ENCODE assay signal across 8 cellular contexts in genomic region chr7:139360210-139360947, GRCh38. TPM values are rescaled to one million over a fixed set of nuclear protein-coding genes. Genes with fewer than 3 reads are reported as not detected.
A peak's percentile ranks its signal among the peaks of the same experiment; 100 is the strongest.
DNase-seq lines count a peak whose midpoint lies in the region; ATAC-seq, FAIRE-seq and TF ChIP-seq lines count a peak whose summit lies in the region.

No MANE protein-coding gene starts in this region.

- TF ChIP-seq POLR2A in HepG2 (IDR thresholded peaks at IDR 0.05; ENCODE audit: insufficient read depth in 1 of 2, low read depth in 2 of 2, low read length in 2 of 2): peak in 1 of 2 experiments; percentile 51; a peak in 2 of 4 replicates

- DNase-seq in CD1c-positive myeloid dendritic cell (ENCODE audit: extremely low spot score): peak; percentile 96
- peak; percentile 98 for DNase-seq in NCI-H748 (lab: John Stamatoyannopoulos, UW; ENCODE audit: unreplicated experiment)
- DNase-seq in activated CD4-positive, alpha-beta T cell treated with anti-CD3 and anti-CD28 coated beads, Interleukin-2, amount 50 U/mL, for 4 hours: peak; percentile 98 to 99
- peak; percentile 92 for DNase-seq in HepG2 (ENCODE audit: low spot score)
- peak; percentile 97 for DNase-seq in stimulated activated CD4-positive, alpha-beta T cell treated with anti-CD3 and anti-CD28 coated beads, Interleukin-2, amount 100 ng/mL, for 4 hours (ENCODE audit: low read depth)

- TF ChIP-seq EP300 in HepG2 (IDR thresholded peaks at IDR 0.05; ENCODE audit: low read depth in 2 of 2, low read length in 2 of 2) (0 out of 4 replicates have a peak, but pooled peaks of 1 of the 2 experiments have one; percentile 2), HepG2 (CRISPR knock-in tag; IDR thresholded peaks at IDR 0.05; ENCODE audit: borderline replicate concordance) (no peak)

- no peak for TF ChIP-seq RAD21 in HepG2 (CRISPR knock-in tag; IDR thresholded peaks at IDR 0.05)

- H3K9me3 Mint-ChIP-seq in dendritic cell treated with granulocyte-macrophage colony-stimulating factor and Interleukin-4, amounts not matched to agents 40 ng/mL and 50 ng/mL, for 4 days: no peaks in the 10 kb centered on the region

- peaks cover 44% of the 10 kb centered on the region for H3K36me3 Mint-ChIP-seq in dendritic cell treated with granulocyte-macrophage colony-stimulating factor and Interleukin-4, amounts not matched to agents 40 ng/mL and 50 ng/mL, for 4 days (ENCODE audit: low read depth)

- ATAC-seq in GM19395 (IDR thresholded peaks at IDR 0.05; ENCODE audit: unreplicated experiment) (peak; percentile 72), HG03521 (IDR thresholded peaks at IDR 0.05; ENCODE audit: unreplicated experiment) (peak; percentile 65), HepG2 (peak; percentile 89)

- no peak for TF ChIP-seq CTCF in HepG2 (CRISPR knock-in tag; IDR thresholded peaks at IDR 0.05)

- no peak overlapping the region for H2AFZ ChIP-seq in HepG2 (ENCODE audit: low read length)

- H3K36me3 ChIP-seq in HepG2 (replicated peaks in 1 of 2; ENCODE audit: control insufficient read depth in 1 of 2, insufficient read depth in 2 of 2, low read length in 2 of 2): peaks cover 3 to 8% of the 10 kb centered on the region in 2 experiments; a peak in 3 of 5 replicates

- H3K27ac Mint-ChIP-seq in dendritic cell treated with granulocyte-macrophage colony-stimulating factor and Interleukin-4, amounts not matched to agents 40 ng/mL and 50 ng/mL, for 4 days: peak overlapping the region; percentile 98

- BruUV-seq in HepG2 (replicated peaks; lab: Mats Ljungman, UMichigan): no TSS peak

- H3K4me2 ChIP-seq in HepG2 (ENCODE audit: low read depth, low read length): peak overlapping the region; percentile 90

- in situ Hi-C loops in HepG2 (cut with HindIII; ENCODE audit: extremely low pct_ligation_motif_present, low pct_unique_long_range_greater_than_20kb): no loop called here

- no peaks in the 10 kb centered on the region for H3K9me3 ChIP-seq in HepG2 (ENCODE audit: low read length)

- H3K27ac ChIP-seq in HepG2 (ENCODE audit: extremely low read length, insufficient read depth, low read length): peak overlapping the region; percentile 99

- H3K27me3 Mint-ChIP-seq in dendritic cell treated with granulocyte-macrophage colony-stimulating factor and Interleukin-4, amounts not matched to agents 40 ng/mL and 50 ng/mL, for 4 days: no peaks in the 10 kb centered on the region

- H3K4me3 ChIP-seq in HepG2 (replicated peaks in 1 of 3; ENCODE audit: insufficient read depth in 1 of 3, low read depth in 2 of 3, low read length in 3 of 3): peak overlapping the region; percentile 70 to 97 (median 89)

- intact Hi-C loops in dendritic cell treated with granulocyte-macrophage colony-stimulating factor and Interleukin-4, amounts not matched to agents 40 ng/mL and 50 ng/mL, for 4 days (cut with micrococcal nuclease): no loop called here
- intact Hi-C loops in HepG2 (cut with micrococcal nuclease; ENCODE audit: unreplicated experiment): no loop called here

- H3K27me3 ChIP-seq in HepG2 (ENCODE audit: control insufficient read depth in 1 of 2, insufficient read depth in 2 of 2, low read length in 2 of 2): no peaks in the 10 kb centered on the region

- POLR2A ChIA-PET in HepG2 (lab: Yijun Ruan, JAX): interaction anchor here (0.7 to 2.3 kb wide), 13 partner anchors 10 to 227 kb away, joined by 3 to 30 read pairs (median 5); partner anchors contain the start of genes FMC1 and UBN2

- H3K9ac ChIP-seq in HepG2 (ENCODE audit: insufficient read depth, low read depth, low read length): peak overlapping the region; percentile 98

- no peak for FAIRE-seq in HepG2 (lab: Jason Lieb, UNC)

- H3K4me3 Mint-ChIP-seq in dendritic cell treated with granulocyte-macrophage colony-stimulating factor and Interleukin-4, amounts not matched to agents 40 ng/mL and 50 ng/mL, for 4 days: peak overlapping the region; percentile 86

- CTCF ChIA-PET in HepG2 (lab: Yijun Ruan, JAX; ENCODE audit: low intra/inter-chr PET ratio, low total read pairs): no interaction called here

- H3K4me1 ChIP-seq in HepG2 (ENCODE audit: insufficient read depth, low read length): peaks cover 35% of the 10 kb centered on the region

- WGBS in HepG2 (ENCODE audit: low lambda C conversion rate): 6% methylated on average over 24 of the region's 47 CpGs

- H4K20me1 ChIP-seq in HepG2 (ENCODE audit: insufficient read depth, low read length): peaks cover 17% of the 10 kb centered on the region; the same call in 1 of the 2 replicates

- H3K79me2 ChIP-seq in HepG2 (ENCODE audit: insufficient read depth, low read length): peaks cover 52% of the 10 kb centered on the region

- peaks cover 19% of the 10 kb centered on the region for H3K4me1 Mint-ChIP-seq in dendritic cell treated with granulocyte-macrophage colony-stimulating factor and Interleukin-4, amounts not matched to agents 40 ng/mL and 50 ng/mL, for 4 days (ENCODE audit: low read depth)

TF ChIP-seq in HepG2, 621 proteins besides CTCF, POLR2A, EP300 and RAD21 (continues in another document):
- no peak; the same call in 1 of the 2 replicates for TF ChIP-seq ZNF749 (CRISPR knock-in tag; IDR thresholded peaks at IDR 0.05; ENCODE audit: borderline replicate concordance)
- no peak for TF ChIP-seq MXD1 (CRISPR knock-in tag; IDR thresholded peaks at IDR 0.05)
- TF ChIP-seq JDP2 (CRISPR knock-in tag; IDR thresholded peaks at IDR 0.05; ENCODE audit: borderline replicate concordance): no peak
- no peak for TF ChIP-seq ZNF720 (CRISPR knock-in tag; IDR thresholded peaks at IDR 0.05)
- TF ChIP-seq TAF15 (IDR thresholded peaks at IDR 0.05; ENCODE audit: low read depth, low read length, poor library complexity, severe bottlenecking): no peak
- TF ChIP-seq ZBTB1 (CRISPR knock-in tag; IDR thresholded peaks at IDR 0.05; ENCODE audit: borderline replicate concordance): no peak

RNA-seq across cellular contexts. Expression of gene LUC7L2, which starts 0.7 kb away (rescaled TPM):
- total RNA-seq in HepG2 (2016; rRNA removed; fragmentation: Illumina TruSeq; extraction: Trizol): 50.7 and 59.5 TPM in 2 replicates
- total RNA-seq in HepG2 (2016; cell fraction: cytosol; rRNA removed; fragmentation: Illumina TruSeq; extraction: Trizol; ENCODE audit: low read depth): 9.4 and 13.3 TPM in 2 replicates
- total RNA-seq in HepG2 (2016; cell fraction: insoluble cytoplasmic fraction; rRNA removed; fragmentation: Illumina TruSeq; extraction: Trizol): 50.6 and 54.5 TPM in 2 replicates
- 19.2 and 24.0 TPM in 2 replicates for total RNA-seq in HepG2 (2016; cell fraction: membrane; rRNA removed; fragmentation: Illumina TruSeq; extraction: Trizol)
- 50.0 and 54.9 TPM in 2 replicates for total RNA-seq in HepG2 (2016; cell fraction: nucleus; rRNA removed; fragmentation: Illumina TruSeq; extraction: Trizol)
- polyA plus RNA-seq in HepG2 (2011; rRNA removed): 15.9 and 17.9 TPM in 2 replicates
- polyA plus RNA-seq in HepG2 (2011; cell fraction: cytosol; rRNA removed): 9.5 and 11.8 TPM in 2 replicates
- 57.7 and 73.4 TPM in 2 replicates for polyA plus RNA-seq in HepG2 (2011; cell fraction: nucleus; rRNA removed)
- polyA plus RNA-seq in HepG2 (2012): 25.8 and 32.8 TPM in 2 replicates
- polyA plus RNA-seq in HepG2 (2016; cell fraction: cytosol; fragmentation: Illumina TruSeq; extraction: Trizol; ENCODE audit: low read depth): 3.1 and 3.2 TPM in 2 replicates
- polyA plus RNA-seq in HepG2 (2016; cell fraction: insoluble cytoplasmic fraction; fragmentation: Illumina TruSeq; extraction: Trizol; ENCODE audit: low read depth): 56.2 and 61.3 TPM in 2 replicates
- polyA plus RNA-seq in HepG2 (2016; cell fraction: membrane; fragmentation: Illumina TruSeq; extraction: Trizol; ENCODE audit: low read depth): 9.0 and 10.3 TPM in 2 replicates
- polyA plus RNA-seq in HepG2 (2016; cell fraction: nucleus; fragmentation: Illumina TruSeq; extraction: Trizol; ENCODE audit: insufficient read depth, low read depth): 70.2 and 76.0 TPM in 2 replicates
- polyA minus RNA-seq in HepG2 (2011; rRNA and poly(A)+ RNA removed; ENCODE audit: low replicate concordance): 25.3 and 62.6 TPM in 2 replicates
- 11.8 and 15.0 TPM in 2 replicates for polyA minus RNA-seq in HepG2 (2011; cell fraction: cytosol; rRNA and poly(A)+ RNA removed)
- polyA minus RNA-seq in HepG2 (2011; cell fraction: nucleus; rRNA and poly(A)+ RNA removed): 91.1 and 123 TPM in 2 replicates

RNA-seq across cellular contexts. Expression of gene FMC1, which starts 19.2 kb away (rescaled TPM):
- total RNA-seq in HepG2 (2016; rRNA removed; fragmentation: Illumina TruSeq; extraction: Trizol): 50.7 and 59.2 TPM in 2 replicates
- total RNA-seq in HepG2 (2016; cell fraction: cytosol; rRNA removed; fragmentation: Illumina TruSeq; extraction: Trizol; ENCODE audit: low read depth): 9.0 and 17.2 TPM in 2 replicates
- 53.0 and 54.3 TPM in 2 replicates for total RNA-seq in HepG2 (2016; cell fraction: insoluble cytoplasmic fraction; rRNA removed; fragmentation: Illumina TruSeq; extraction: Trizol)
- total RNA-seq in HepG2 (2016; cell fraction: membrane; rRNA removed; fragmentation: Illumina TruSeq; extraction: Trizol): 10.5 and 14.1 TPM in 2 replicates
- total RNA-seq in HepG2 (2016; cell fraction: nucleus; rRNA removed; fragmentation: Illumina TruSeq; extraction: Trizol): 17.0 and 26.9 TPM in 2 replicates
- 37.3 and 39.2 TPM in 2 replicates for polyA plus RNA-seq in HepG2 (2011; rRNA removed)
- polyA plus RNA-seq in HepG2 (2011; cell fraction: cytosol; rRNA removed): 39.8 and 50.1 TPM in 2 replicates
- polyA plus RNA-seq in HepG2 (2011; cell fraction: nucleus; rRNA removed): 10.2 and 10.4 TPM in 2 replicates
- 27.8 and 33.2 TPM in 2 replicates for polyA plus RNA-seq in HepG2 (2012)
- polyA plus RNA-seq in HepG2 (2016; cell fraction: cytosol; fragmentation: Illumina TruSeq; extraction: Trizol; ENCODE audit: low read depth): 6.3 and 9.9 TPM in 2 replicates
- 35.3 and 35.8 TPM in 2 replicates for polyA plus RNA-seq in HepG2 (2016; cell fraction: insoluble cytoplasmic fraction; fragmentation: Illumina TruSeq; extraction: Trizol; ENCODE audit: low read depth)
- 7.3 and 7.8 TPM in 2 replicates for polyA plus RNA-seq in HepG2 (2016; cell fraction: membrane; fragmentation: Illumina TruSeq; extraction: Trizol; ENCODE audit: low read depth)
- polyA plus RNA-seq in HepG2 (2016; cell fraction: nucleus; fragmentation: Illumina TruSeq; extraction: Trizol; ENCODE audit: insufficient read depth, low read depth): 19.2 and 21.0 TPM in 2 replicates
- polyA minus RNA-seq in HepG2 (2011; rRNA and poly(A)+ RNA removed; ENCODE audit: low replicate concordance): 14.9 and 26.4 TPM in 2 replicates
- 3.2 and 3.4 TPM in 2 replicates for polyA minus RNA-seq in HepG2 (2011; cell fraction: cytosol; rRNA and poly(A)+ RNA removed)
- 4.1 TPM in 2 replicates for polyA minus RNA-seq in HepG2 (2011; cell fraction: nucleus; rRNA and poly(A)+ RNA removed)

Comparison
In these comparisons a context has a peak if more than half of its experiments do, and no peak if none do; other contexts are left out.
1. Peak in every context shown above with its lines: DNase-seq, ATAC-seq, H3K4me3 ChIP-seq and H3K27ac ChIP-seq.